In genomic region chr22:28939932-28940331, GRCh38 we compare ENCODE assay signal across 21 cellular contexts. TPM values are rescaled to one million over a fixed set of nuclear protein-coding genes. Genes with fewer than 3 reads are reported as not detected.
DNase-seq lines count a peak whose midpoint lies in the region; ATAC-seq, FAIRE-seq and TF ChIP-seq lines count a peak whose summit lies in the region.
"Had no signal": no experiment of that assay in that cellular context is flagged by ENCODE, and none has a peak within 500 bp of the region (broad histone marks: within the 10 kb centered on the region; RNA-seq: fewer than 3 reads in every experiment).

No MANE protein-coding gene starts in this region.

- no peaks in the 10 kb centered on the region for H3K36me3 Mint-ChIP-seq in progenitor cell of endocrine pancreas (ENCODE audit: insufficient read depth)
- H3K36me3 Mint-ChIP-seq: CD8-positive, alpha-beta memory T cell had no signal

- intact Hi-C loops in kidney (cut with DNase I): no loop called here

- no peak for ATAC-seq in GM18907 (IDR thresholded peaks at IDR 0.05; ENCODE audit: unreplicated experiment)
- no peak for ATAC-seq in GM18861 (IDR thresholded peaks at IDR 0.05; ENCODE audit: unreplicated experiment)
- ATAC-seq: GM12878, Right ventricle myocardium inferior had no signal

- no peak for FAIRE-seq in kidney (lab: Jason Lieb, UNC)
- FAIRE-seq: A204.1, D721Med, GM12878, H1 had no signal

- peaks cover 28% of the 10 kb centered on the region for H3K4me1 Mint-ChIP-seq in progenitor cell of endocrine pancreas (ENCODE audit: low read depth)
- H3K4me1 Mint-ChIP-seq: CD8-positive, alpha-beta memory T cell had no signal

- H3K9me3 ChIP-seq in kidney (ENCODE audit: control insufficient read depth in 1 of 2, low read length in 2 of 2): no peaks in the 10 kb centered on the region
- H3K9me3 ChIP-seq: Peyer's patch had no signal

- H3K36me3 ChIP-seq in kidney (ENCODE audit: control insufficient read depth in 1 of 2, insufficient read depth in 2 of 2, low read length in 2 of 2): no peaks in the 10 kb centered on the region
- H3K36me3 ChIP-seq: BLaER1 treated with 17β-estradiol and CSF1 and Interleukin-3, amounts not matched to agents 10 nM and 100 nM; Peyer's patch had no signal

- DNase-seq in G401 (ENCODE audit: low spot score) (peak; percentile 53), NCI-H69 (lab: John Stamatoyannopoulos, UW) (peak; percentile 15), kidney (no peak), progenitor cell of endocrine pancreas (ENCODE audit: low spot score, unreplicated experiment) (no peak), DMS114 treated with DMSO at 0.1 percent for 48 hours (lab: John Stamatoyannopoulos, UW; ENCODE audit: unreplicated experiment) (no peak)
- DNase-seq in stimulated activated CD4-positive, alpha-beta T cell treated with anti-CD3 and anti-CD28 coated beads, Interleukin-4, amount 100 ng/mL, for 1 hour: no peak
- DNase-seq: CD8-positive, alpha-beta memory T cell; DMS79 treated with DMSO at 0.1 percent for 48 hours; GDM1; NCI-H1048; NCI-H1436 treated with DMSO at 0.1 percent for 48 hours; NCI-H2029 treated with DMSO at 0.1 percent for 48 hours; Peyer's patch had no signal

- no peaks in the 10 kb centered on the region for H3K9me3 Mint-ChIP-seq in progenitor cell of endocrine pancreas (ENCODE audit: low read depth)
- H3K9me3 Mint-ChIP-seq: CD8-positive, alpha-beta memory T cell had no signal

- no peaks in the 10 kb centered on the region for H3K27me3 Mint-ChIP-seq in progenitor cell of endocrine pancreas

- in situ Hi-C loops in G401 (cut with HindIII; ENCODE audit: low sequenced_read_pairs): no loop called here

- no peak overlapping the region for H3K4me3 ChIP-seq in kidney (ENCODE audit: low read length in 2 of 2)
- H3K4me3 ChIP-seq: BLaER1 treated with 17β-estradiol and CSF1 and Interleukin-3, amounts not matched to agents 10 nM and 100 nM; GM12878; Peyer's patch had no signal

- peak overlapping the region; percentile 65 for H3K27ac Mint-ChIP-seq in progenitor cell of endocrine pancreas

- peak overlapping the region; percentile 9 to 62 for H3K27ac ChIP-seq in kidney (ENCODE audit: low read depth in 2 of 2, low read length in 2 of 2)
- H3K27ac ChIP-seq: BLaER1 treated with 17β-estradiol and CSF1 and Interleukin-3, amounts not matched to agents 10 nM and 100 nM; Peyer's patch had no signal

- H3K9ac ChIP-seq in kidney (ENCODE audit: low read length in 2 of 2): peak overlapping the region in 1 of 2 donors; percentile 44
- H3K9ac ChIP-seq: BLaER1 treated with 17β-estradiol and CSF1 and Interleukin-3, amounts not matched to agents 10 nM and 100 nM had no signal

- H3K4me1 ChIP-seq in kidney (ENCODE audit: control insufficient read depth in 1 of 2, insufficient read depth in 1 of 2, low read depth in 1 of 2, low read length in 2 of 2): peaks cover 5 to 31% of the 10 kb centered on the region in 2 donors

- TF ChIP-seq CTCF in kidney (IDR thresholded peaks at IDR 0.05; ENCODE audit: borderline replicate concordance, extremely low read depth, insufficient read depth): no peak
- TF ChIP-seq CTCF in progenitor cell of endocrine pancreas (IDR thresholded peaks at IDR 0.05; ENCODE audit: unreplicated experiment): no peak

- H3K4me3 Mint-ChIP-seq in progenitor cell of endocrine pancreas (ENCODE audit: low read depth): no peak overlapping the region
- H3K4me3 Mint-ChIP-seq: CD8-positive, alpha-beta memory T cell had no signal

RNA-seq across cellular contexts. Expression of gene ZNRF3, which starts 56.6 kb away (rescaled TPM):
- 11.9 and 13.8 TPM in 2 replicates for total RNA-seq in G401 (2014; rRNA removed; shearing (Covaris generic))
- total RNA-seq in kidney (24.4 TPM), progenitor cell of endocrine pancreas (7.5 and 9.5 TPM in 2 replicates)
- polyA plus RNA-seq in kidney (ENCODE audit: insufficient read depth, low read depth, low replicate concordance): 6.8 TPM

Comparison
In these comparisons a context has a peak if more than half of its experiments do, and no peak if none do; other contexts are left out.
1. DNase-seq: peak in G401 (single experiment) and NCI-H69 (single experiment); none in kidney (single experiment), progenitor cell of endocrine pancreas (single experiment), DMS114 treated with DMSO at 0.1 percent for 48 hours (single experiment) and stimulated activated CD4-positive, alpha-beta T cell treated with anti-CD3 and anti-CD28 coated beads, Interleukin-4, amount 100 ng/mL, for 1 hour (single experiment).